In the genomic region with DNA sequence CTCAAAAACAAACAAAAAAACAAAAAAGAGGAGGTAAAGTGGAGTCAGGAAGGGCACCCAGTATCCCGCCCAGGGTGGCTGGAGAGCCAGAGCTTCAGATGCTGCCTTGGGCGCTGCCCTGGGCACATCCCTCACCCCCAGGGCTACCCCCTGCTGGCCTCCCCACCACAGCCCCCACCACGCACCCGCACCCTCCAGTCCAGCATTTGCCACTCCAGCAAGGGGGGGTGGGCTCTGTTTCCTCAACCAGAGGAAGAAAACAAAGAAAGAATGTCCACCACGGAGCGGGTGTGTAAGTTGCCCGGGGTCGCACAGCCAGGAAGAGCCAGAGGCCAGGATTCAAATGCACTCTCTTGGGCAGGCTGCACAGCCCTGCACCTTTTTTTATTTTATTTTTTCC, we compare ENCODE assay signal across 24 cellular contexts.
"Had no signal": no experiment of that assay in that cellular context is flagged by ENCODE, and none has a peak within 500 bp of the region (broad histone marks: within the 10 kb centered on the region; RNA-seq: fewer than 3 reads in every experiment).

No MANE protein-coding gene starts in this region.

- DNase-seq: KBM-7, MG63, NCI-H1092, NCI-H1105 treated with DMSO at 0.1 percent for 48 hours, NCI-H1417 treated with DMSO at 0.1 percent for 48 hours, NCI-H146, NCI-H1694 treated with DMSO at 0.1 percent for 48 hours, NCI-H1930, NCI-H2081, NCI-H2107, NCI-H226, NCI-H446, NCI-H510A, NCI-H524 treated with DMSO at 0.1 percent for 48 hours, NCI-H69, NCI-H774, Right ventricle myocardium superior, RPMI8226, SIG-M5 had no signal

- FAIRE-seq: HTR-8/SVneo, RCC 7860 had no signal

- H3K27ac ChIP-seq: HL-60, SJSA1, SK-N-MC had no signal

- H3K27me3 ChIP-seq: MG63 had no signal

- H3K4me3 ChIP-seq: MG63, SJSA1, SK-N-MC had no signal

- H3K4me1 ChIP-seq: SJSA1 had no signal

- H3K36me3 ChIP-seq: MG63, SJSA1 had no signal

- H3K9me3 ChIP-seq: SJSA1 had no signal
